18 cellular contexts compared by ENCODE assay signal in genomic region chr17:80053102-80053501, GRCh38. TPM values are rescaled to one million over a fixed set of nuclear protein-coding genes. Genes with fewer than 3 reads are reported as not detected.
DNase-seq lines count a peak whose midpoint lies in the region; ATAC-seq and TF ChIP-seq lines count a peak whose summit lies in the region.
"Had no signal": no experiment of that assay in that cellular context is flagged by ENCODE, and none has a peak within 500 bp of the region (broad histone marks: within the 10 kb centered on the region; RNA-seq: fewer than 3 reads in every experiment).

No MANE protein-coding gene starts in this region.

- H4K5ac ChIP-seq in H9 (ENCODE audit: insufficient read length, low read depth, low read length) = no peak overlapping the region

- H3K4me3 Mint-ChIP-seq in H9 (no peak overlapping the region), immature natural killer cell (no peak overlapping the region)
- H3K4me3 Mint-ChIP-seq: CD8-positive, alpha-beta memory T cell; HFFc6 had no signal

- H4K8ac ChIP-seq in H9 (replicated peaks; ENCODE audit: insufficient read length, low read depth, low read length) = no peak overlapping the region

- no peak overlapping the region for H2BK20ac ChIP-seq in H9 (ENCODE audit: low read depth, low read length, poor library complexity, severe bottlenecking)

- ATAC-seq in sciatic nerve (peak; percentile 77), HG03025 (IDR thresholded peaks at IDR 0.05; ENCODE audit: low FRiP score, unreplicated experiment) (no peak)
- ATAC-seq: PC-3 had no signal

- no peak for TF ChIP-seq POLR2A in adrenal gland (IDR thresholded peaks at IDR 0.05)

- no peak overlapping the region for H2AK5ac ChIP-seq in H9 (ENCODE audit: insufficient read length, low read length)

- H2BK120ac ChIP-seq in H9 (ENCODE audit: low read depth, low read length, poor library complexity, severe bottlenecking) = no peak overlapping the region

- H3K4me1 Mint-ChIP-seq in H9 = peaks cover 15 to 21% of the 10 kb centered on the region in 2 experiments
- no peaks in the 10 kb centered on the region for H3K4me1 Mint-ChIP-seq in immature natural killer cell
- H3K4me1 Mint-ChIP-seq: CD8-positive, alpha-beta memory T cell had no signal

- WGBS in H9 (ENCODE audit: extremely low coverage, insufficient read length, low lambda C conversion rate) = no CpG with 5 or more reads among the region's 10 CpGs
- 77 to 90% (median 85%) methylated on average over 10 of the region's 10 CpGs for whole genome bisulfite sequencing in adrenal gland, 4 donors

- H3K4me1 ChIP-seq in BLaER1 (peaks cover 24% of the 10 kb centered on the region), H9 (ENCODE audit: insufficient read depth, low read length) (no peaks in the 10 kb centered on the region), adrenal gland (replicated peaks in 1 of 2) (peaks cover 6 to 9% of the 10 kb centered on the region in 2 donors)
- H3K4me1 ChIP-seq: SJCRH30 had no signal

- H3K14ac ChIP-seq in H9 (ENCODE audit: insufficient read depth, low read length) = no peak overlapping the region

- H3K36me3 Mint-ChIP-seq in H9 (ENCODE audit: insufficient read depth in 1 of 3, low read depth in 3 of 3) = peaks cover 2 to 13% (median 7%) of the 10 kb centered on the region in 3 experiments; a peak in 6 of 7 replicates
- no peaks in the 10 kb centered on the region for H3K36me3 Mint-ChIP-seq in immature natural killer cell
- H3K36me3 Mint-ChIP-seq: CD8-positive, alpha-beta memory T cell had no signal

- DNase-seq in fibroblast of peridontal ligament (ENCODE audit: extremely low read depth) (peak; percentile 77), sciatic nerve (ENCODE audit: low spot score) (no peak), H9 (no peak), immature natural killer cell (no peak), adrenal gland (no peak)
- DNase-seq: CD8-positive, alpha-beta memory T cell; DMS79; HFFc6; Karpas-422; NCI-H1436; NCI-H1930; NCI-H526; PC-3; SJCRH30 had no signal

- H3K27ac ChIP-seq in BLaER1 (no peak overlapping the region), VCaP (peak overlapping the region; percentile 96), H9 (ENCODE audit: insufficient read length, low read depth, low read length) (no peak overlapping the region), adrenal gland (no peak overlapping the region)
- H3K27ac ChIP-seq: BLaER1 treated with 17β-estradiol and CSF1 and Interleukin-3, amounts not matched to agents 10 nM and 100 nM; SJCRH30 had no signal

- H3K79me2 ChIP-seq in H9 (ENCODE audit: insufficient read depth, low read length) = no peaks in the 10 kb centered on the region

- H3K27ac Mint-ChIP-seq in H9 = no peak overlapping the region
- no peak overlapping the region for H3K27ac Mint-ChIP-seq in immature natural killer cell
- H3K27ac Mint-ChIP-seq: CD8-positive, alpha-beta memory T cell; HFFc6 had no signal

- no peaks in the 10 kb centered on the region for H3K36me3 ChIP-seq in BLaER1
- H3K36me3 ChIP-seq in adrenal gland (replicated peaks in 1 of 2) = peaks cover 0 to 7% of the 10 kb centered on the region in 2 donors
- H3K36me3 ChIP-seq: BLaER1 treated with 17β-estradiol and CSF1 and Interleukin-3, amounts not matched to agents 10 nM and 100 nM; SJCRH30 had no signal

- H4K91ac ChIP-seq in H9 (ENCODE audit: insufficient read length, low read depth, low read length) = no peak overlapping the region

- H2BK12ac ChIP-seq in H9 (ENCODE audit: insufficient read length, low read depth, low read length) = no peak overlapping the region

- H2BK15ac ChIP-seq in H9 (ENCODE audit: low read depth, low read length) = no peak overlapping the region

- H2AFZ ChIP-seq in H9 (ENCODE audit: low read length) = no peak overlapping the region

- H3K79me1 ChIP-seq in H9 (ENCODE audit: insufficient read depth, low read depth, low read length, poor library complexity, severe bottlenecking) = no peaks in the 10 kb centered on the region

- H3K9me3 Mint-ChIP-seq in H9 = no peaks in the 10 kb centered on the region
- no peaks in the 10 kb centered on the region for H3K9me3 Mint-ChIP-seq in immature natural killer cell
- H3K9me3 Mint-ChIP-seq: CD8-positive, alpha-beta memory T cell; HFFc6 had no signal

- no peak overlapping the region for H3K18ac ChIP-seq in H9 (ENCODE audit: insufficient read length, low read depth, low read length)

- H3K56ac ChIP-seq in H9 (ENCODE audit: insufficient read length, low read depth, low read length) = no peak overlapping the region

- H3K27me3 Mint-ChIP-seq in H9 (ENCODE audit: low read depth) (no peaks in the 10 kb centered on the region), immature natural killer cell (ENCODE audit: low read depth in 3 of 3) (peaks cover 3 to 11% (median 3%) of the 10 kb centered on the region in 3 donors)

- no peak overlapping the region for H3K4me3 ChIP-seq in BLaER1
- H3K4me3 ChIP-seq in adrenal gland = no peak overlapping the region
- H3K4me3 ChIP-seq: BLaER1 treated with 17β-estradiol and CSF1 and Interleukin-3, amounts not matched to agents 10 nM and 100 nM; SJCRH30 had no signal

- no peaks in the 10 kb centered on the region for H3K27me3 ChIP-seq in BLaER1
- H3K27me3 ChIP-seq in H9 (ENCODE audit: insufficient read depth, low read length) = no peaks in the 10 kb centered on the region
- no peaks in the 10 kb centered on the region for H3K27me3 ChIP-seq in adrenal gland
- H3K27me3 ChIP-seq: BLaER1 treated with 17β-estradiol and CSF1 and Interleukin-3, amounts not matched to agents 10 nM and 100 nM; SJCRH30 had no signal

- H3K4me2 ChIP-seq in BLaER1 (peak overlapping the region; percentile 46), H9 (ENCODE audit: insufficient read depth, insufficient read length, low read length) (no peak overlapping the region)

- no peaks in the 10 kb centered on the region for H4K20me1 ChIP-seq in BLaER1
- no peaks in the 10 kb centered on the region for H4K20me1 ChIP-seq in H9 (ENCODE audit: control insufficient read depth, insufficient read depth, insufficient read length)
- H4K20me1 ChIP-seq: BLaER1 treated with 17β-estradiol and CSF1 and Interleukin-3, amounts not matched to agents 10 nM and 100 nM had no signal

- H3K23ac ChIP-seq in H9 (ENCODE audit: insufficient read length, low read depth, low read length) = no peak overlapping the region

- H3T11ph ChIP-seq in H9 (ENCODE audit: low read length) = no peak overlapping the region

- no peak for TF ChIP-seq CTCF in VCaP (conservative IDR thresholded peaks at IDR 0.05)
- TF ChIP-seq CTCF in H9 (conservative IDR thresholded peaks at IDR 0.05) = no peak
- TF ChIP-seq CTCF in adrenal gland (IDR thresholded peaks at IDR 0.05) = no peak

- H3K9me3 ChIP-seq in BLaER1 = no peaks in the 10 kb centered on the region
- no peaks in the 10 kb centered on the region for H3K9me3 ChIP-seq in H9 (ENCODE audit: control insufficient read depth, low read depth, low read length)
- H3K9me3 ChIP-seq in adrenal gland (replicated peaks in 1 of 3) = no peaks in the 10 kb centered on the region
- H3K9me3 ChIP-seq: BLaER1 treated with 17β-estradiol and CSF1 and Interleukin-3, amounts not matched to agents 10 nM and 100 nM; SJCRH30 had no signal

- H3K4ac ChIP-seq in H9 (ENCODE audit: low read depth, low read length) = no peak overlapping the region

- no peaks in the 10 kb centered on the region for H3K23me2 ChIP-seq in H9 (ENCODE audit: insufficient read length, low read depth, low read length, poor library complexity, severe bottlenecking)

- H3K9ac ChIP-seq in BLaER1 (no peak overlapping the region), H9 (ENCODE audit: extremely low read depth, insufficient read length, low read length) (no peak overlapping the region)
- H3K9ac ChIP-seq: BLaER1 treated with 17β-estradiol and CSF1 and Interleukin-3, amounts not matched to agents 10 nM and 100 nM had no signal

- H2BK5ac ChIP-seq in H9 (ENCODE audit: insufficient read length, low read length) = no peak overlapping the region

- intact Hi-C loops in sciatic nerve (cut with DNase I) = no loop called here
- intact Hi-C loops in adrenal gland (cut with DNase I) = no loop called here

RNA-seq across cellular contexts. Expression of gene CCDC40, which starts 16.7 kb away (rescaled TPM):
- total RNA-seq in sciatic nerve (12.6 TPM), H9 (2021) (7.8 and 8.9 TPM in 2 replicates), adrenal gland (10 to 100 TPM in 3 of 8 donors, 1 to 10 TPM in 5; 3.0 to 15.7 (median 7.6) TPM)
- polyA plus RNA-seq in immature natural killer cell (not detected), adrenal gland (10 to 100 TPM in 1 of 3 donors, 1 to 10 TPM in 2; 2.1 to 11.6 (median 3.7) TPM)
- polyA plus RNA-seq: CD8-positive, alpha-beta memory T cell had no signal

RNA-seq across cellular contexts. Expression of gene TBC1D16, which starts 17.4 kb away (rescaled TPM):
- total RNA-seq in sciatic nerve = 46.9 TPM
- 82.7 and 85.8 TPM in 2 replicates for total RNA-seq in H9 (2021)
- under 1 TPM in 1 of 3 donors, not detected in 2; 0.27 TPM for polyA plus RNA-seq in immature natural killer cell
- total RNA-seq in adrenal gland = 10 to 100 TPM; 22.5 to 62.5 (median 40.7) TPM
- polyA plus RNA-seq in adrenal gland = 10 to 100 TPM in 1 of 3 donors, 1 to 10 TPM in 2; 4.2 to 12.9 (median 6.0) TPM

RNA-seq across cellular contexts. Expression of gene GAA, which starts 48.3 kb away (rescaled TPM):
- 60.7 TPM for total RNA-seq in sciatic nerve
- 28.9 and 30.3 TPM in 2 replicates for total RNA-seq in H9 (2021)
- 10 to 100 TPM; 14.7 to 20.0 (median 15.4) TPM for polyA plus RNA-seq in immature natural killer cell
- total RNA-seq in adrenal gland = 100 to 1,000 TPM in 5 of 8 donors, 10 to 100 TPM in 3; 68.6 to 170 (median 126) TPM
- polyA plus RNA-seq in adrenal gland = 10 to 100 TPM in 2 of 3 donors, 1 to 10 TPM in 1; 5.6 to 96.5 (median 52.3) TPM
